In genomic region chr9:107218834-107219485, GRCh38 we compare ENCODE assay signal across 13 cellular contexts.
A peak's percentile ranks its signal among the peaks of the same experiment; 100 is the strongest.
DNase-seq lines count a peak whose midpoint lies in the region; ATAC-seq, FAIRE-seq and TF ChIP-seq lines count a peak whose summit lies in the region.
"Had no signal": no experiment of that assay in that cellular context is flagged by ENCODE, and none has a peak within 500 bp of the region (broad histone marks: within the 10 kb centered on the region; RNA-seq: fewer than 3 reads in every experiment).

No MANE protein-coding gene starts in this region.

- peak; percentile 21 for DNase-seq in SIG-M5 treated with dmso at 0.1 percent for 504 hours (lab: John Stamatoyannopoulos, UW; ENCODE audit: unreplicated experiment)
- no peak for DNase-seq in SIG-M5 (lab: John Stamatoyannopoulos, UW)
- no peak for DNase-seq in D721Med (ENCODE audit: insufficient read length, low spot score)
- no peak for DNase-seq in NCI-H446 treated with DMSO at 0.1 percent for 48 hours (lab: John Stamatoyannopoulos, UW)
- no peak for DNase-seq in NCI-H2029 treated with DMSO at 0.1 percent for 48 hours (lab: John Stamatoyannopoulos, UW)
- DNase-seq: cerebellar nuclear complex, HCEC 1CT, nucleus accumbens, PC-3 had no signal

- FAIRE-seq in D721Med (lab: Jason Lieb, UNC): no peak
- FAIRE-seq: A549 had no signal

- ATAC-seq in HG02588 (IDR thresholded peaks at IDR 0.05; ENCODE audit: unreplicated experiment): peak; percentile 83
- ATAC-seq in HG03439 (IDR thresholded peaks at IDR 0.05; ENCODE audit: unreplicated experiment): peak; percentile 83
- no peak for ATAC-seq in esophagus mucosa
- ATAC-seq: A549, PC-3 had no signal

- no peak for TF ChIP-seq CTCF in D721Med (IDR thresholded peaks at IDR 0.05; ENCODE audit: insufficient read depth, missing control alignments)
